Comparison of ENCODE assay signal across 18 cellular contexts in genomic region chr20:23060629-23061028, GRCh38. TPM values are rescaled to one million over a fixed set of nuclear protein-coding genes. Genes with fewer than 3 reads are reported as not detected.
"Had no signal": no experiment of that assay in that cellular context is flagged by ENCODE, and none has a peak within 500 bp of the region (broad histone marks: within the 10 kb centered on the region; RNA-seq: fewer than 3 reads in every experiment).

No MANE protein-coding gene starts in this region.

- H3K27me3 ChIP-seq: ovary, tibial nerve had no signal

- ATAC-seq: activated CD8-positive, alpha-beta T cell treated with anti-CD3 and anti-CD28 coated beads, Interleukin-2, amount 10 ng/mL, durations not matched to agents 7 days and 5 days; activated T-helper 17 cell treated with anti-CD3 and anti-CD28 coated beads, Interleukin-2, amount 50 U/mL, for 72 hours; T-cell had no signal

- H3K36me3 ChIP-seq: ovary, tibial nerve, WERI-Rb-1 had no signal

- DNase-seq: activated CD4-positive, alpha-beta T cell treated with anti-CD3 and anti-CD28 coated beads for 4 hours; activated CD8-positive, alpha-beta memory T cell treated with anti-CD3 and anti-CD28 coated beads, Interleukin-2, amount 50 U/mL, for 48 hours; activated CD8-positive, alpha-beta T cell treated with anti-CD3 and anti-CD28 coated beads, Interleukin-2, amount 10 ng/mL, durations not matched to agents 7 days and 5 days; activated naive CD4-positive, alpha-beta T cell treated with anti-CD3 and anti-CD28 coated beads, Interleukin-2, amount 10 ng/mL, durations not matched to agents 7 days and 5 days; cerebellar nuclear complex; immature natural killer cell; left cardiac atrium; ovary; T-cell; WERI-Rb-1 had no signal

- H3K27ac ChIP-seq: WERI-Rb-1 had no signal

- H3K4me3 ChIP-seq: lung, ovary, skin epidermis, tibial nerve had no signal

- H3K9me3 ChIP-seq: ovary had no signal

RNA-seq across cellular contexts. Expression of gene THBD, which starts 11.2 kb away (rescaled TPM):
- total RNA-seq: activated CD8-positive, alpha-beta T cell treated with anti-CD3 and anti-CD28 coated beads, Interleukin-2, amount 10 ng/mL, durations not matched to agents 7 days and 5 days had no signal

RNA-seq across cellular contexts. Expression of gene SSTR4, which starts 25.5 kb away (rescaled TPM):
- total RNA-seq: activated CD8-positive, alpha-beta T cell treated with anti-CD3 and anti-CD28 coated beads, Interleukin-2, amount 10 ng/mL, durations not matched to agents 7 days and 5 days; activated T-helper 17 cell treated with anti-CD3 and anti-CD28 coated beads, Interleukin-2, amount 50 U/mL, for 72 hours; dermis blood vessel endothelial cell; epithelial cell of proximal tubule; left cardiac atrium; lung; neural crest cell; renal cortical epithelial cell; T-cell; tibial nerve had no signal
- polyA plus RNA-seq: immature natural killer cell, ovary had no signal
